In genomic region chr11:116852261-116853125, GRCh38 we compare ENCODE assay signal across 8 cellular contexts. TPM values are rescaled to one million over a fixed set of nuclear protein-coding genes. Genes with fewer than 3 reads are reported as not detected.
DNase-seq lines count a peak whose midpoint lies in the region; ATAC-seq, FAIRE-seq and TF ChIP-seq lines count a peak whose summit lies in the region.

No MANE protein-coding gene starts in this region.

- H3K9me3 ChIP-seq in AG04450 (ENCODE audit: control insufficient read depth, insufficient read depth, low read length) (no peaks in the 10 kb centered on the region), lower lobe of right lung (no peaks in the 10 kb centered on the region)

- intact Hi-C loops in lower lobe of right lung (cut with DNase I): no loop called here

- no peak for DNase-seq in AG04450 (ENCODE audit: low read depth, low spot score)
- DNase-seq in H54 (ENCODE audit: insufficient read length, low spot score): no peak
- DNase-seq in activated naive CD8-positive, alpha-beta T cell treated with anti-CD3 and anti-CD28 coated beads, Interleukin-2, amount 10 ng/mL, durations not matched to agents 7 days and 5 days: no peak
- DNase-seq in lower lobe of right lung: no peak
- no peak for DNase-seq in stimulated activated CD4-positive, alpha-beta T cell treated with anti-CD3 and anti-CD28 coated beads, Interleukin-4, amount 100 ng/mL, for 24 hours
- no peak for DNase-seq in SK-N-DZ (ENCODE audit: low spot score)
- DNase-seq in DMS 273 treated with DMSO at 0.1 percent for 48 hours (lab: John Stamatoyannopoulos, UW): no peak
- DNase-seq in SHP77 (lab: John Stamatoyannopoulos, UW): no peak

- peaks cover 35% of the 10 kb centered on the region for H3K4me1 ChIP-seq in lower lobe of right lung

- CTCF ChIA-PET in AG04450 (lab: Charles Lee): interaction anchor here (1.0 to 3.5 kb wide), 5 partner anchors 12 to 254 kb away, joined by 3 to 22 read pairs (median 8); partner anchors contain the start of gene APOA5

- H3K27ac ChIP-seq in AG04450 (ENCODE audit: low read depth, low read length): peak overlapping the region; percentile 39
- H3K27ac ChIP-seq in lower lobe of right lung: peak overlapping the region; percentile 19

- peaks cover 31% of the 10 kb centered on the region for H3K36me3 Mint-ChIP-seq in activated naive CD8-positive, alpha-beta T cell treated with anti-CD3 and anti-CD28 coated beads, Interleukin-2, amount 10 ng/mL, durations not matched to agents 7 days and 5 days

- POLR2A ChIA-PET in AG04450 (lab: Yijun Ruan, JAX): interaction anchor here (1.0 to 1.3 kb wide), 3 partner anchors 9 to 30 kb away, joined by 3 to 5 read pairs (median 4); partner anchors contain the start of gene APOA4
- POLR2A ChIA-PET in activated naive CD8-positive, alpha-beta T cell treated with anti-CD3 and anti-CD28 coated beads, Interleukin-2, amount 10 ng/mL, durations not matched to agents 7 days and 5 days (lab: Charles Lee): interaction anchor here (1.2 to 5.9 kb wide), 6 partner anchors 11 to 292 kb away, joined by 4 to 60 read pairs (median 10); partner anchors contain the start of genes PAFAH1B2, SIK3 and ZPR1

- H3K4me1 Mint-ChIP-seq in activated naive CD8-positive, alpha-beta T cell treated with anti-CD3 and anti-CD28 coated beads, Interleukin-2, amount 10 ng/mL, durations not matched to agents 7 days and 5 days: peaks cover 56% of the 10 kb centered on the region

- peak overlapping the region; percentile 98 for H3K27ac Mint-ChIP-seq in activated naive CD8-positive, alpha-beta T cell treated with anti-CD3 and anti-CD28 coated beads, Interleukin-2, amount 10 ng/mL, durations not matched to agents 7 days and 5 days

- H3K27me3 ChIP-seq in AG04450 (ENCODE audit: control insufficient read depth, insufficient read depth, low read length): no peaks in the 10 kb centered on the region
- no peaks in the 10 kb centered on the region for H3K27me3 ChIP-seq in lower lobe of right lung (ENCODE audit: low read depth)

- TF ChIP-seq POLR2A in H54 (IDR thresholded peaks at IDR 0.05; ENCODE audit: low read depth, low read length): no peak

- no peaks in the 10 kb centered on the region for H3K27me3 Mint-ChIP-seq in activated naive CD8-positive, alpha-beta T cell treated with anti-CD3 and anti-CD28 coated beads, Interleukin-2, amount 10 ng/mL, durations not matched to agents 7 days and 5 days

- H3K36me3 ChIP-seq in lower lobe of right lung: peaks cover 35% of the 10 kb centered on the region

- TF ChIP-seq CTCF in AG04450 (IDR thresholded peaks at IDR 0.05; ENCODE audit: low read depth, low read length): no peak
- TF ChIP-seq CTCF in lower lobe of right lung (IDR thresholded peaks at IDR 0.05): no peak

- H3K4me3 Mint-ChIP-seq in activated naive CD8-positive, alpha-beta T cell treated with anti-CD3 and anti-CD28 coated beads, Interleukin-2, amount 10 ng/mL, durations not matched to agents 7 days and 5 days: peak overlapping the region; percentile 84

- H3K4me3 ChIP-seq in AG04450 (ENCODE audit: low read depth, low read length) (no peak overlapping the region), lower lobe of right lung (no peak overlapping the region)

- no peaks in the 10 kb centered on the region for H3K9me3 Mint-ChIP-seq in activated naive CD8-positive, alpha-beta T cell treated with anti-CD3 and anti-CD28 coated beads, Interleukin-2, amount 10 ng/mL, durations not matched to agents 7 days and 5 days

- FAIRE-seq in H54 (lab: Jason Lieb, UNC): peak; percentile 11

- no peak for ATAC-seq in activated naive CD8-positive, alpha-beta T cell treated with anti-CD3 and anti-CD28 coated beads, Interleukin-2, amount 10 ng/mL, durations not matched to agents 7 days and 5 days (ENCODE audit: low read depth)
- ATAC-seq in lower lobe of right lung: peak in 1 of 2 donors; percentile 12

RNA-seq across cellular contexts. Expression of gene APOA1, which starts 15.1 kb away (rescaled TPM):
- polyA plus RNA-seq in AG04450 (2011; rRNA removed): not detected in 2 replicates
- not detected in 2 replicates for polyA minus RNA-seq in AG04450 (2011; rRNA and poly(A)+ RNA removed)
- under 1 TPM; 0.44 to 0.45 TPM for total RNA-seq in activated naive CD8-positive, alpha-beta T cell treated with anti-CD3 and anti-CD28 coated beads, Interleukin-2, amount 10 ng/mL, durations not matched to agents 7 days and 5 days
- total RNA-seq in lower lobe of right lung: 3.7 TPM
- 0.28 and 1.0 TPM in 2 replicates for polyA plus RNA-seq in SK-N-DZ (2014; cell fraction: cytosol; rRNA removed)
- 1.5 TPM in 1 of 2 replicates, not detected in the other for polyA plus RNA-seq in SK-N-DZ (2014; cell fraction: nucleus; rRNA removed)

RNA-seq across cellular contexts. Expression of gene APOC3, which starts 22.8 kb away (rescaled TPM):
- polyA plus RNA-seq in AG04450 (2011; rRNA removed): not detected in 2 replicates
- polyA minus RNA-seq in AG04450 (2011; rRNA and poly(A)+ RNA removed): not detected in 2 replicates
- total RNA-seq in activated naive CD8-positive, alpha-beta T cell treated with anti-CD3 and anti-CD28 coated beads, Interleukin-2, amount 10 ng/mL, durations not matched to agents 7 days and 5 days: not detected
- total RNA-seq in lower lobe of right lung: not detected
- polyA plus RNA-seq in SK-N-DZ (2014; cell fraction: cytosol; rRNA removed): not detected in 2 replicates
- polyA plus RNA-seq in SK-N-DZ (2014; cell fraction: nucleus; rRNA removed): not detected in 2 replicates

RNA-seq across cellular contexts. Expression of gene APOA4, which starts 29.4 kb away (rescaled TPM):
- polyA plus RNA-seq in AG04450 (2011; rRNA removed): not detected in 2 replicates
- not detected in 2 replicates for polyA minus RNA-seq in AG04450 (2011; rRNA and poly(A)+ RNA removed)
- total RNA-seq in activated naive CD8-positive, alpha-beta T cell treated with anti-CD3 and anti-CD28 coated beads, Interleukin-2, amount 10 ng/mL, durations not matched to agents 7 days and 5 days: not detected
- total RNA-seq in lower lobe of right lung: not detected
- polyA plus RNA-seq in SK-N-DZ (2014; cell fraction: cytosol; rRNA removed): not detected in 2 replicates
- polyA plus RNA-seq in SK-N-DZ (2014; cell fraction: nucleus; rRNA removed): not detected in 2 replicates
